ENCODE assay signal across 8 cellular contexts in the genomic region with DNA sequence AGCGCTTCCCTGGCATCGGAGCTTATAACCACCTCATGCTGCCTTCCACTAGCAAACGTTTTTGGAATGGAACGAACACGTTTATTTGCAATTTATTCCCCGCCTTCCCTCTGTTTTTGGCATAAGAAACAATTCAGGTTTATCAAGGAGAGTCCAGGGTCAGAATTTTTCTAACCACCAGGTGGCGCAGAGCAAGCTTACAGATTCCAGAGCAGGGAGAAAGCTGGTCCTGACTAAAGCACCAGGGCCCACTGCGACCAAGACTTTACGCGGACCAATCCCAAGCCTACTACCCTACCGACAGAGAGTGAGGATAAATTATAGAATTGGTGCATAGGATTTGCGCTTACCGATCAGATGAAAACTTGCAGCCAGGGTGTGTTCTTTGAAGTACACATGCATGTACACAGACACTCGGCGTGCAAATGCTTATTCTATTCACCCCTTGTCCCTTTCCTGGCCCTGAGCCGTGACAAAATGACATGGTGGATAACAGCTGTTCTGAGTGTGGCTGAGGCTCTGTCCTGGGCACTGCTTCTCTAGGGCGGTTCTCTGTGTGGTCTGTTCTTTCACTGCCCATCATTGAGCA. TPM values are rescaled to one million over a fixed set of nuclear protein-coding genes. Genes with fewer than 3 reads are reported as not detected.
DNase-seq lines count a peak whose midpoint lies in the region; FAIRE-seq and TF ChIP-seq lines count a peak whose summit lies in the region.

No MANE protein-coding gene starts in this region.

- H3K27ac Mint-ChIP-seq in activated naive CD8-positive, alpha-beta T cell = no peak overlapping the region

- H3K36me3 Mint-ChIP-seq in activated naive CD8-positive, alpha-beta T cell = peaks cover 5% of the 10 kb centered on the region

- TF ChIP-seq CTCF in BE2C (IDR thresholded peaks at IDR 0.05; ENCODE audit: low read depth, low read length) = peak; percentile 70
- TF ChIP-seq CTCF in RWPE1 (conservative IDR thresholded peaks at IDR 0.05; ENCODE audit: low read depth) = peak; percentile 80
- peak; percentile 74 for TF ChIP-seq CTCF in cardiac muscle cell (IDR thresholded peaks at IDR 0.05; ENCODE audit: low read depth, low read length)
- peak; percentile 81 for TF ChIP-seq CTCF in parathyroid adenoma (IDR thresholded peaks at IDR 0.05)

- H3K79me2 ChIP-seq in parathyroid adenoma = no peaks in the 10 kb centered on the region

- H3K4me1 ChIP-seq in BE2C (no peaks in the 10 kb centered on the region), cardiac muscle cell (ENCODE audit: low read depth) (no peaks in the 10 kb centered on the region), parathyroid adenoma (peaks cover 2% of the 10 kb centered on the region)

- DNase-seq in BE2C (peak; percentile 57), GM19239 (ENCODE audit: insufficient read length, low spot score) (peak; percentile 44), KG1 (lab: John Stamatoyannopoulos, UW) (peak; percentile 58), RWPE1 (ENCODE audit: low spot score) (peak; percentile 69), cardiac muscle cell (ENCODE audit: low read depth in 1 of 2, low spot score in 1 of 2) (peak; percentile 82 to 86), urothelium cell line (ENCODE audit: low spot score) (peak; percentile 81)

- H3K27me3 Mint-ChIP-seq in activated naive CD8-positive, alpha-beta T cell = no peaks in the 10 kb centered on the region

- peak overlapping the region; percentile 51 for H3K4me3 ChIP-seq in BE2C (ENCODE audit: low read depth, low read length)
- H3K4me3 ChIP-seq in cardiac muscle cell = no peak overlapping the region
- H3K4me3 ChIP-seq in parathyroid adenoma (ENCODE audit: low read depth, low read length) = no peak overlapping the region

- no peak overlapping the region for H3K9ac ChIP-seq in parathyroid adenoma

- H3K27me3 ChIP-seq in BE2C = no peaks in the 10 kb centered on the region
- H3K27me3 ChIP-seq in cardiac muscle cell = no peaks in the 10 kb centered on the region
- no peaks in the 10 kb centered on the region for H3K27me3 ChIP-seq in parathyroid adenoma (ENCODE audit: control insufficient read depth, insufficient read depth, low read length)

- H3K4me2 ChIP-seq in parathyroid adenoma (ENCODE audit: low read length) = peak overlapping the region; percentile 86

- no peak for FAIRE-seq in GM19239 (lab: Jason Lieb, UNC)
- no peak for FAIRE-seq in urothelium cell line (lab: Jason Lieb, UNC)

- CTCF ChIA-PET in RWPE1 (lab: Yijun Ruan, JAX) = interaction anchor here (0.5 to 2.8 kb wide), 15 partner anchors 11 to 1008 kb away, joined by 3 to 16 read pairs (median 4); no protein-coding TSS in a partner anchor

- H3K27ac ChIP-seq in RWPE1 = peak overlapping the region; percentile 46
- no peak overlapping the region for H3K27ac ChIP-seq in cardiac muscle cell
- H3K27ac ChIP-seq in parathyroid adenoma = no peak overlapping the region

- peak overlapping the region; percentile 61 for H2AFZ ChIP-seq in parathyroid adenoma

- no peaks in the 10 kb centered on the region for H3K9me3 Mint-ChIP-seq in activated naive CD8-positive, alpha-beta T cell (ENCODE audit: low read depth)

- peak overlapping the region; percentile 67 for H3K4me3 Mint-ChIP-seq in activated naive CD8-positive, alpha-beta T cell

- H3K36me3 ChIP-seq in BE2C (no peaks in the 10 kb centered on the region), cardiac muscle cell (peaks cover 3% of the 10 kb centered on the region), parathyroid adenoma (ENCODE audit: control insufficient read depth, insufficient read depth, low read length) (no peaks in the 10 kb centered on the region)

- no peaks in the 10 kb centered on the region for H3K9me3 ChIP-seq in BE2C
- H3K9me3 ChIP-seq in cardiac muscle cell (ENCODE audit: low read depth) = no peaks in the 10 kb centered on the region
- no peaks in the 10 kb centered on the region for H3K9me3 ChIP-seq in parathyroid adenoma (ENCODE audit: control insufficient read depth, low read length)

- POLR2A ChIA-PET in RWPE1 (lab: Yijun Ruan, JAX; ENCODE audit: low non-redundant PET) = no interaction called here

- peaks cover 9% of the 10 kb centered on the region for H3K4me1 Mint-ChIP-seq in activated naive CD8-positive, alpha-beta T cell (ENCODE audit: low read depth)

RNA-seq across cellular contexts. Expression of a gene that starts 34.7 kb away (rescaled TPM):
- polyA plus RNA-seq in BE2C (2012; ENCODE audit: insufficient read depth, insufficient read length, low read depth) = 12.7 TPM
- total RNA-seq in cardiac muscle cell = 18.4 and 21.7 TPM in 2 replicates
- 26.5 and 28.2 TPM in 2 replicates for polyA plus RNA-seq in cardiac muscle cell
